Comparison of ENCODE assay signal across 16 cellular contexts in genomic region chr7:21140622-21141021, GRCh38.
A peak's percentile ranks its signal among the peaks of the same experiment; 100 is the strongest.
DNase-seq lines count a peak whose midpoint lies in the region; ATAC-seq and TF ChIP-seq lines count a peak whose summit lies in the region.
"Had no signal": no experiment of that assay in that cellular context is flagged by ENCODE, and none has a peak within 500 bp of the region (broad histone marks: within the 10 kb centered on the region; RNA-seq: fewer than 3 reads in every experiment).

No MANE protein-coding gene starts in this region.

- peaks cover 0 to 16% of the 10 kb centered on the region in 2 donors for H3K27me3 Mint-ChIP-seq in CD8-positive, alpha-beta memory T cell

- no TSS peak for BruUV-seq in PC-3 (replicated peaks; lab: Mats Ljungman, UMichigan)

- H3K36me3 Mint-ChIP-seq in CD8-positive, alpha-beta memory T cell, result no peaks in the 10 kb centered on the region
- H3K36me3 Mint-ChIP-seq: T-cell had no signal

- H4K20me1 ChIP-seq in PC-3 (ENCODE audit: low read length), result no peaks in the 10 kb centered on the region
- H4K20me1 ChIP-seq: BLaER1 treated with 17β-estradiol and CSF1 and Interleukin-3, amounts not matched to agents 10 nM and 100 nM had no signal

- H3K4me1 Mint-ChIP-seq in CD8-positive, alpha-beta memory T cell, result no peaks in the 10 kb centered on the region
- H3K4me1 Mint-ChIP-seq: T-cell had no signal

- CTCF ChIA-PET in PC-3 (lab: Charles Lee), result no interaction called here
- CTCF ChIA-PET in CD8-positive, alpha-beta memory T cell (lab: Charles Lee), result no interaction called here

- H3K9me3 Mint-ChIP-seq in CD8-positive, alpha-beta memory T cell, result peaks cover 0 to 2% (median 0%) of the 10 kb centered on the region in 5 donors

- H3F3A ChIP-seq in PC-3 (ENCODE audit: low read length, unreplicated experiment), result no peaks in the 10 kb centered on the region

- H3K9me2 ChIP-seq in PC-3 (replicated peaks; ENCODE audit: low read length), result no peaks in the 10 kb centered on the region

- TF ChIP-seq CTCF in PC-3 (conservative IDR thresholded peaks at IDR 0.05; ENCODE audit: low read depth, low read length), result no peak

- H3K9ac ChIP-seq in PC-3 (ENCODE audit: low read length), result no peak overlapping the region; the same call in 1 of the 2 replicates
- H3K9ac ChIP-seq: BLaER1 treated with 17β-estradiol and CSF1 and Interleukin-3, amounts not matched to agents 10 nM and 100 nM had no signal

- no peaks in the 10 kb centered on the region for H3K9me3 ChIP-seq in PC-3 (ENCODE audit: low read length)
- H3K9me3 ChIP-seq in CD8-positive, alpha-beta memory T cell (ENCODE audit: low read length), result no peaks in the 10 kb centered on the region

- H3K4me3 ChIP-seq in PC-3 (ENCODE audit: low read length), result peak overlapping the region; percentile 33; the same call in 1 of the 2 replicates
- H3K4me3 ChIP-seq in CD8-positive, alpha-beta memory T cell (ENCODE audit: low read length), result no peak overlapping the region
- H3K4me3 ChIP-seq: BLaER1 treated with 17β-estradiol and CSF1 and Interleukin-3, amounts not matched to agents 10 nM and 100 nM had no signal

- no peak overlapping the region for H3K27ac Mint-ChIP-seq in CD8-positive, alpha-beta memory T cell
- H3K27ac Mint-ChIP-seq: T-cell had no signal

- H3K4me2 ChIP-seq in PC-3 (ENCODE audit: low read length), result peak overlapping the region; percentile 68
- H3K4me2 ChIP-seq: BLaER1 treated with 17β-estradiol and CSF1 and Interleukin-3, amounts not matched to agents 10 nM and 100 nM had no signal

- intact Hi-C loops in PC-3 (cut with micrococcal nuclease), result no loop called here

- no peaks in the 10 kb centered on the region for H3K27me3 ChIP-seq in PC-3 (ENCODE audit: low read length)
- H3K27me3 ChIP-seq in CD8-positive, alpha-beta memory T cell (ENCODE audit: insufficient read depth, low read length, poor library complexity, severe bottlenecking), result no peaks in the 10 kb centered on the region
- H3K27me3 ChIP-seq: BLaER1 treated with 17β-estradiol and CSF1 and Interleukin-3, amounts not matched to agents 10 nM and 100 nM had no signal

- H3K79me2 ChIP-seq in PC-3 (ENCODE audit: low read length), result no peaks in the 10 kb centered on the region

- POLR2A ChIA-PET in PC-3 (lab: Charles Lee; ENCODE audit: unreplicated experiment), result no interaction called here
- POLR2A ChIA-PET in CD8-positive, alpha-beta memory T cell (lab: Charles Lee), result no interaction called here

- peaks cover 28% of the 10 kb centered on the region for H3K4me1 ChIP-seq in PC-3 (ENCODE audit: insufficient read depth, low read length)
- no peaks in the 10 kb centered on the region for H3K4me1 ChIP-seq in CD8-positive, alpha-beta memory T cell (ENCODE audit: insufficient read depth, low read length)
- H3K4me1 ChIP-seq: BLaER1 treated with 17β-estradiol and CSF1 and Interleukin-3, amounts not matched to agents 10 nM and 100 nM had no signal

- H3K36me3 ChIP-seq in PC-3 (ENCODE audit: low read depth, low read length), result no peaks in the 10 kb centered on the region
- no peaks in the 10 kb centered on the region for H3K36me3 ChIP-seq in CD8-positive, alpha-beta memory T cell (ENCODE audit: insufficient read depth, low read length)
- H3K36me3 ChIP-seq: BLaER1 treated with 17β-estradiol and CSF1 and Interleukin-3, amounts not matched to agents 10 nM and 100 nM had no signal

- no peak overlapping the region for H3K4me3 Mint-ChIP-seq in CD8-positive, alpha-beta memory T cell
- H3K4me3 Mint-ChIP-seq: T-cell had no signal

- peak; percentile 19 for DNase-seq in DMS53 treated with DMSO at 0.1 percent for 48 hours (lab: John Stamatoyannopoulos, UW; ENCODE audit: unreplicated experiment)
- DNase-seq in PC-3, result peak; percentile 86
- peak; percentile 54 for DNase-seq in epithelial cell of prostate (ENCODE audit: low read depth, low spot score)
- peak; percentile 27 for DNase-seq in renal cortical epithelial cell (ENCODE audit: low read depth)
- no peak for DNase-seq in CD8-positive, alpha-beta memory T cell
- DNase-seq: EL, Kasumi-1, NCI-H1092 treated with DMSO at 0.1 percent for 48 hours, NCI-H2081, NCI-H446 treated with DMSO at 0.1 percent for 48 hours, SHP77 treated with DMSO at 0.1 percent for 48 hours, T-cell had no signal

- ATAC-seq in PC-3, result peak; percentile 62
- no peak for ATAC-seq in HG03097 (IDR thresholded peaks at IDR 0.05; ENCODE audit: low FRiP score, unreplicated experiment)
- ATAC-seq in GM18870 (IDR thresholded peaks at IDR 0.05; ENCODE audit: unreplicated experiment), result no peak
- ATAC-seq: SK-N-SH treated with all-trans-retinoic acid at 6 μM for 48 hours, T-cell had no signal

- peak overlapping the region; percentile 59 for H2AFZ ChIP-seq in PC-3 (ENCODE audit: low read length)

- H3K27ac ChIP-seq in PC-3 (ENCODE audit: low read length), result peak overlapping the region; percentile 78
- peak overlapping the region; percentile 23 for H3K27ac ChIP-seq in epithelial cell of prostate
- H3K27ac ChIP-seq in CD8-positive, alpha-beta memory T cell (ENCODE audit: low read depth, low read length), result no peak overlapping the region
- H3K27ac ChIP-seq: BLaER1 treated with 17β-estradiol and CSF1 and Interleukin-3, amounts not matched to agents 10 nM and 100 nM had no signal

Comparison
In these comparisons a context has a peak if more than half of its experiments do, and no peak if none do; other contexts are left out.
1. DNase-seq: peak in DMS53 treated with DMSO at 0.1 percent for 48 hours (single experiment), PC-3 (single experiment), epithelial cell of prostate (single experiment) and renal cortical epithelial cell (single experiment); none in CD8-positive, alpha-beta memory T cell (0 of 5).